1 cellular context compared by ENCODE assay signal in the genomic region with DNA sequence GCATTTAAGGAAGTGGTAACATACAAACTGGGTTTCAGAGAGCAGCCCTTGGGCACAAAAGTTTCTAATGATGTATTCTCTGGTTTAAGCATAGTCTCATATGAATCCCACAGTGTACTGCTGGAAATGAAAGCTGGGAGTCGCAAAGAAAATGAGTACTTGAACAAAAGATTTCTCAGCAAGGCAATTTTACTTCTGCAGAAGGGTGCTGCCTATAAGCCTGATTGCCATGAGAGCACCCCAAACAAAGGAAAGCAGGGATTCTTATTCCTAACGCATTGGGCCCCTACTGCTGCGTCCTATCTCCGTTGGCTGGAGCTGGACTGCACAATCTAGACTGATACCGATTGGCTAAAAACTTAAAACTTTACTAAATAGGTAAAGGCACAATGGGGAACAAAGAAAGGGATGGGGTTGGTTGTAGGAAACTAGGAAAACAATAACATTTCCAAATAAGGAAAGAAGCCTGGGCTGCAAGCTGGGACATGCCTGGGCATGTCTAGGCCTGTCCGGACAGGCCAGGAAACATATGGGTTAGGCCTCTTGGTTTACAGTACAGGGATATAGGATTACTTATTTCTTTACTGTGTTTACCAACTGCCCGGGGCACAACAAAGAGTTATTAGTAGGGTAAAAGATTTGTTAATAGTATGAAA.
TF ChIP-seq lines count a peak whose summit lies in the region.

No MANE protein-coding gene starts in this region.

TF ChIP-seq in neural cell, 6 proteins besides CTCF, POLR2A, EP300 and RAD21:
- TF ChIP-seq TAF1 (IDR thresholded peaks at IDR 0.05; ENCODE audit: low read depth) (no peak), SMC3 (conservative IDR thresholded peaks at IDR 0.05; ENCODE audit: poor library complexity) (no peak), EZH2 (IDR thresholded peaks at IDR 0.05; ENCODE audit: borderline replicate concordance, insufficient read depth, low read length, poor library complexity, severe bottlenecking) (no peak), MXI1 (conservative IDR thresholded peaks at IDR 0.05; ENCODE audit: poor library complexity, severe bottlenecking) (no peak), POLR2AphosphoS5 (IDR thresholded peaks at IDR 0.05) (no peak)
- TF ChIP-seq, protein P1, sequence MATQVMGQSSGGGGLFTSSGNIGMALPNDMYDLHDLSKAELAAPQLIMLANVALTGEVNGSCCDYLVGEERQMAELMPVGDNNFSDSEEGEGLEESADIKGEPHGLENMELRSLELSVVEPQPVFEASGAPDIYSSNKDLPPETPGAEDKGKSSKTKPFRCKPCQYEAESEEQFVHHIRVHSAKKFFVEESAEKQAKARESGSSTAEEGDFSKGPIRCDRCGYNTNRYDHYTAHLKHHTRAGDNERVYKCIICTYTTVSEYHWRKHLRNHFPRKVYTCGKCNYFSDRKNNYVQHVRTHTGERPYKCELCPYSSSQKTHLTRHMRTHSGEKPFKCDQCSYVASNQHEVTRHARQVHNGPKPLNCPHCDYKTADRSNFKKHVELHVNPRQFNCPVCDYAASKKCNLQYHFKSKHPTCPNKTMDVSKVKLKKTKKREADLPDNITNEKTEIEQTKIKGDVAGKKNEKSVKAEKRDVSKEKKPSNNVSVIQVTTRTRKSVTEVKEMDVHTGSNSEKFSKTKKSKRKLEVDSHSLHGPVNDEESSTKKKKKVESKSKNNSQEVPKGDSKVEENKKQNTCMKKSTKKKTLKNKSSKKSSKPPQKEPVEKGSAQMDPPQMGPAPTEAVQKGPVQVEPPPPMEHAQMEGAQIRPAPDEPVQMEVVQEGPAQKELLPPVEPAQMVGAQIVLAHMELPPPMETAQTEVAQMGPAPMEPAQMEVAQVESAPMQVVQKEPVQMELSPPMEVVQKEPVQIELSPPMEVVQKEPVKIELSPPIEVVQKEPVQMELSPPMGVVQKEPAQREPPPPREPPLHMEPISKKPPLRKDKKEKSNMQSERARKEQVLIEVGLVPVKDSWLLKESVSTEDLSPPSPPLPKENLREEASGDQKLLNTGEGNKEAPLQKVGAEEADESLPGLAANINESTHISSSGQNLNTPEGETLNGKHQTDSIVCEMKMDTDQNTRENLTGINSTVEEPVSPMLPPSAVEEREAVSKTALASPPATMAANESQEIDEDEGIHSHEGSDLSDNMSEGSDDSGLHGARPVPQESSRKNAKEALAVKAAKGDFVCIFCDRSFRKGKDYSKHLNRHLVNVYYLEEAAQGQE (IDR thresholded peaks at IDR 0.05; ENCODE audit: borderline replicate concordance): no peak
